In the genomic region with DNA sequence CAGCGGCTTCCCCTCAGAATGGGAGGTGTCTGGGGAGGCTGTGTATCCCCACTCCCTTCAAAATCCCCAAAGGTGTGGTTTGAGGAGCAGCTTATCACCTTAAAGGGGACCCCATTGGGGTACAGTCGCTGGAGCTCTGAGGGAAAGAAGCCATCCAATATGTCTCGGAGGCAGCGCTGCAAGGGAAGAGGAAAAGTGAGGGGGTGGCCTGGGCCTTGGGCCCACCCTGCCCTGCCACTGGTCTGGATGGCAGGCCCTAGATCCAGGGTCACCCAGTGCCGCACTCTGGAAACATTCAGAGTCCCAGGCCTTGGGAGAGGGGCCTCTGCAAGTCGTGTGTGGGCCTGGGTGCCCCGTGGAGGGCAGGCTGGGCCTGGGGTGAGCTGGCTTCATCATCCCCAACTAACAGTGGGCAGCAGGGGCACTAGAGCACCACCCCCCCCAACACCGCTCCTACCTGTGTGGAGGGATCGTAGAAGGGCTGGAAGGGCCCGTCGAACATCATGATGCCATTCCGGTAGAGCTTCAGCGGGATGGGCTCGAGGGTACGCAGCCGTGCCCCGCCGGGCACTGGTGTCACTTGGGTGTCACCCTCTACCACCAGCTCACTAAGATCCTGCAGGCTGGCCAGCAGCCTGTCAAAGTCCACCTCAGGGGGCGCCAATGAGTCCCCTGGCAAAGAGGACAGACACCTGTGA, we compare ENCODE assay signal across 8 cellular contexts. TPM values are rescaled to one million over a fixed set of nuclear protein-coding genes. Genes with fewer than 3 reads are reported as not detected.
A peak's percentile ranks its signal among the peaks of the same experiment; 100 is the strongest.
DNase-seq lines count a peak whose midpoint lies in the region; ATAC-seq and TF ChIP-seq lines count a peak whose summit lies in the region.

No MANE protein-coding gene starts in this region.

- no peak overlapping the region for H3K18ac ChIP-seq in H9 (ENCODE audit: insufficient read length, low read depth, low read length)

- H3K9ac ChIP-seq in H9 (ENCODE audit: extremely low read depth, insufficient read length, low read length): no peak overlapping the region

- H4K5ac ChIP-seq in H9 (ENCODE audit: insufficient read length, low read depth, low read length): no peak overlapping the region

- H3K27ac Mint-ChIP-seq in H9: no peak overlapping the region

- H3K79me2 ChIP-seq in H9 (ENCODE audit: insufficient read depth, low read length): no peaks in the 10 kb centered on the region

- no peak for ATAC-seq in foreskin keratinocyte
- no peak for ATAC-seq in stimulated activated naive CD8-positive, alpha-beta T cell treated with anti-CD3 and anti-CD28 coated beads, Interleukin-15, Interleukin-2, amounts not matched to agents 100 U/mL and 50 U/mL, for 24 hours
- ATAC-seq in HG03025 (IDR thresholded peaks at IDR 0.05; ENCODE audit: low FRiP score, unreplicated experiment): no peak
- ATAC-seq in HG02759 (IDR thresholded peaks at IDR 0.05; ENCODE audit: unreplicated experiment): no peak
- no peak for ATAC-seq in GM19467 (IDR thresholded peaks at IDR 0.05; ENCODE audit: unreplicated experiment)

- CTCF ChIA-PET in BJ (lab: Yijun Ruan, JAX): interaction anchor here (0.7 to 5.0 kb wide), 16 partner anchors 8 to 132 kb away, joined by 3 to 37 read pairs (median 8); a partner anchor contains a TSS

- no peak overlapping the region for H4K91ac ChIP-seq in H9 (ENCODE audit: insufficient read length, low read depth, low read length)

- no peaks in the 10 kb centered on the region for H3K27me3 ChIP-seq in BJ (ENCODE audit: control insufficient read depth, insufficient read depth, low read length)
- H3K27me3 ChIP-seq in H9 (ENCODE audit: insufficient read depth, low read length): no peaks in the 10 kb centered on the region
- H3K27me3 ChIP-seq in foreskin keratinocyte: no peaks in the 10 kb centered on the region

- H2BK15ac ChIP-seq in H9 (ENCODE audit: low read depth, low read length): no peak overlapping the region

- H2BK12ac ChIP-seq in H9 (ENCODE audit: insufficient read length, low read depth, low read length): no peak overlapping the region

- H4K8ac ChIP-seq in H9 (replicated peaks; ENCODE audit: insufficient read length, low read depth, low read length): no peak overlapping the region

- peaks cover 2% of the 10 kb centered on the region for H3K23me2 ChIP-seq in H9 (ENCODE audit: insufficient read length, low read depth, low read length, poor library complexity, severe bottlenecking)

- H2AFZ ChIP-seq in H9 (ENCODE audit: low read length): no peak overlapping the region

- H3K36me3 ChIP-seq in BJ (ENCODE audit: control insufficient read depth, insufficient read depth, low read length): no peaks in the 10 kb centered on the region; the same call in 1 of the 2 replicates

- no peak overlapping the region for H3K4ac ChIP-seq in H9 (ENCODE audit: low read depth, low read length)

- H2BK20ac ChIP-seq in H9 (ENCODE audit: low read depth, low read length, poor library complexity, severe bottlenecking): no peak overlapping the region

- DNase-seq in BJ (ENCODE audit: low read depth): no peak
- peak; percentile 89 for DNase-seq in H9
- DNase-seq in foreskin keratinocyte: no peak
- peak; percentile 76 for DNase-seq in stimulated activated naive CD8-positive, alpha-beta T cell treated with anti-CD3 and anti-CD28 coated beads, Interleukin-15, Interleukin-2, amounts not matched to agents 100 U/mL and 50 U/mL, for 24 hours

- no peak overlapping the region for H3K56ac ChIP-seq in H9 (ENCODE audit: insufficient read length, low read depth, low read length)

- no peak overlapping the region for H3K23ac ChIP-seq in H9 (ENCODE audit: insufficient read length, low read depth, low read length)

- H3K4me1 ChIP-seq in H9 (ENCODE audit: insufficient read depth, low read length) (peaks cover 8% of the 10 kb centered on the region; the same call in 1 of the 2 replicates), foreskin keratinocyte (peaks cover 3% of the 10 kb centered on the region)

- no peak overlapping the region for H2BK5ac ChIP-seq in H9 (ENCODE audit: insufficient read length, low read length)

- H3K27me3 Mint-ChIP-seq in H9 (ENCODE audit: low read depth): no peaks in the 10 kb centered on the region; the same call in 1 of the 2 replicates

- H3K9me3 Mint-ChIP-seq in H9: no peaks in the 10 kb centered on the region; a peak in 1 of 5 replicates

- POLR2A ChIA-PET in BJ (lab: Charles Lee): interaction anchor here (1.2 kb wide), 1 partner anchor 17 kb away, joined by 3 read pairs; no protein-coding TSS in a partner anchor

- H3K36me3 Mint-ChIP-seq in H9 (ENCODE audit: insufficient read depth in 1 of 3, low read depth in 3 of 3): peaks cover 8 to 11% (median 11%) of the 10 kb centered on the region in 3 experiments; a peak in 6 of 7 replicates

- no peaks in the 10 kb centered on the region for H3K79me1 ChIP-seq in H9 (ENCODE audit: insufficient read depth, low read depth, low read length, poor library complexity, severe bottlenecking)

- no peak overlapping the region for H3K4me2 ChIP-seq in H9 (ENCODE audit: insufficient read depth, insufficient read length, low read length)

- H3T11ph ChIP-seq in H9 (ENCODE audit: low read length): no peak overlapping the region

- H2BK120ac ChIP-seq in H9 (ENCODE audit: low read depth, low read length, poor library complexity, severe bottlenecking): no peak overlapping the region

- TF ChIP-seq CTCF in BJ (IDR thresholded peaks at IDR 0.05; ENCODE audit: insufficient read depth, low read depth, low read length) (0 out of 2 replicates have a peak, but pooled peaks have one; percentile 23), H9 (conservative IDR thresholded peaks at IDR 0.05) (peak; percentile 79), WI38 (IDR thresholded peaks at IDR 0.05; ENCODE audit: low read depth, low read length) (peak; percentile 28; the same call in 1 of the 2 replicates), foreskin keratinocyte (conservative IDR thresholded peaks at IDR 0.05) (peak; percentile 55)

- no peaks in the 10 kb centered on the region for H3K9me3 ChIP-seq in H9 (ENCODE audit: control insufficient read depth, low read depth, low read length)

- H3K27ac ChIP-seq in H9 (ENCODE audit: insufficient read length, low read depth, low read length): no peak overlapping the region
- no peak overlapping the region for H3K27ac ChIP-seq in foreskin keratinocyte

- no CpG with 5 or more reads among the region's 19 CpGs for WGBS in H9 (ENCODE audit: extremely low coverage, insufficient read length, low lambda C conversion rate)

- H3K4me1 Mint-ChIP-seq in H9: peaks cover 46 to 52% of the 10 kb centered on the region in 2 experiments

- H3K4me3 ChIP-seq in BJ (ENCODE audit: low read depth, low read length) (no peak overlapping the region), WI38 (ENCODE audit: low read depth, low read length) (no peak overlapping the region)

- no peak overlapping the region for H3K14ac ChIP-seq in H9 (ENCODE audit: insufficient read depth, low read length)

- no peak overlapping the region for H2AK5ac ChIP-seq in H9 (ENCODE audit: insufficient read length, low read length)

- H3K4me3 Mint-ChIP-seq in H9: no peak overlapping the region; a peak in 1 of 5 replicates

- peaks cover 2% of the 10 kb centered on the region for H4K20me1 ChIP-seq in H9 (ENCODE audit: control insufficient read depth, insufficient read depth, insufficient read length)

RNA-seq across cellular contexts. Expression of a gene that starts 5.6 kb away (rescaled TPM):
- polyA plus RNA-seq in BJ (2011; rRNA removed) (298 and 309 TPM in 2 replicates), foreskin keratinocyte (543 and 549 TPM in 2 replicates)
- polyA minus RNA-seq in BJ (2011; rRNA and poly(A)+ RNA removed): 417 and 520 TPM in 2 replicates
- total RNA-seq in H9 (2021) (86.2 and 86.3 TPM in 2 replicates), foreskin keratinocyte (194 and 196 TPM in 2 replicates)

RNA-seq across cellular contexts. Expression of a gene that starts 20.9 kb away (rescaled TPM):
- 8.5 and 12.9 TPM in 2 replicates for polyA plus RNA-seq in BJ (2011; rRNA removed)
- polyA minus RNA-seq in BJ (2011; rRNA and poly(A)+ RNA removed): 7.7 and 11.2 TPM in 2 replicates
- 13.1 and 13.7 TPM in 2 replicates for total RNA-seq in H9 (2021)
- 5.6 and 9.9 TPM in 2 replicates for total RNA-seq in foreskin keratinocyte
- polyA plus RNA-seq in foreskin keratinocyte: 12.4 and 13.3 TPM in 2 replicates

RNA-seq across cellular contexts. Expression of a gene that starts 32.2 kb away (rescaled TPM):
- polyA plus RNA-seq in BJ (2011; rRNA removed) (not detected in 2 replicates), foreskin keratinocyte (0.18 and 0.36 TPM in 2 replicates)
- not detected in 2 replicates for polyA minus RNA-seq in BJ (2011; rRNA and poly(A)+ RNA removed)
- total RNA-seq in H9 (2021) (3.8 and 4.1 TPM in 2 replicates), foreskin keratinocyte (0.25 TPM in 1 of 2 replicates, not detected in the other)

RNA-seq across cellular contexts. Expression of a gene that starts 51.5 kb away (rescaled TPM):
- 9.4 and 10.8 TPM in 2 replicates for polyA plus RNA-seq in BJ (2011; rRNA removed)
- polyA minus RNA-seq in BJ (2011; rRNA and poly(A)+ RNA removed): 6.0 and 8.2 TPM in 2 replicates
- total RNA-seq in H9 (2021): 37.9 and 38.6 TPM in 2 replicates
- total RNA-seq in foreskin keratinocyte: 18.9 and 22.2 TPM in 2 replicates
- polyA plus RNA-seq in foreskin keratinocyte: 9.7 and 12.0 TPM in 2 replicates

Comparison
In these comparisons a context has a peak if more than half of its experiments do, and no peak if none do; other contexts are left out.
1. DNase-seq: peak in H9 (single experiment) and stimulated activated naive CD8-positive, alpha-beta T cell treated with anti-CD3 and anti-CD28 coated beads, Interleukin-15, Interleukin-2, amounts not matched to agents 100 U/mL and 50 U/mL, for 24 hours (single experiment); none in BJ (single experiment) and foreskin keratinocyte (0 of 2).
2. CTCF ChIP-seq: peak in every context shown above with its lines; median percentile 79 in H9; 55 in foreskin keratinocyte; 28 in WI38; 23 in BJ.